ENCODE assay signal across 13 cellular contexts in the genomic region with DNA sequence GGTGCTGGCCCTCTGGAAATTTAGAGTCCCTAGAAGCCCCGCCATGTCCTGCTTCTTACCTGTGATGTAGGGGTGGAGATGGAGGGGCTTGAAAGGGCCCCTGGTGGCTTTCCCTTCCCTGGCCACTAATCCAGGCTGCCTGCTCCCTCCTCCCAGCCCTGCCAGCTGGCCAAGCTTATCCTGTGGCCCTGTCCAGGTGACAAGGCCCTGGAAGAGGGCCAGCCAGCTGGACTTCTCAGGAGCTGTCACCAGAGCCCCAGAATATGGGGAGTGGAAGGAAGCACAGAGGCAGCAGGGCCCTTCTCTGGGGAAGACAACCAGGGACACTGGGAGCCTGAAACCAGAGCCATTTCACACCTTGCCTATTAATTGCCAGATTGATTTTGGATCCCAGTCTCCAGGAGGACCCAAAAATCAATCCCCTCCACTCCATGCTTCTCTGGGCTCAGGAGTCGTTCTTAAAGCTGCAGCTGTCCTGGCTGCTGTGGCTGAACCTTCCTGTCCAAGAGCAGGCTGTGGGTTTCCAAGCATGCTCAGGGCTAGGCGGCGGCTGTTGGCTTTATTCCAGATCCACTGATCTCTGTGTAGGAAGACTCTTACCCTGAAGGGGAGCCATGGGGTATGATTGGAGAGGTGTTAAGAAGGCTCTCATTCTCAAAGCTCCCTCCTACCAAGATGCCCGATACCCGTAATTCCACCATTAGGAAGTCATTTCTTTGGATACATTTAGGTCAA. TPM values are rescaled to one million over a fixed set of nuclear protein-coding genes. Genes with fewer than 3 reads are reported as not detected.
DNase-seq lines count a peak whose midpoint lies in the region; ATAC-seq and TF ChIP-seq lines count a peak whose summit lies in the region.
"Had no signal": no experiment of that assay in that cellular context is flagged by ENCODE, and none has a peak within 500 bp of the region (broad histone marks: within the 10 kb centered on the region; RNA-seq: fewer than 3 reads in every experiment).

No MANE protein-coding gene starts in this region.

- H3K4me2 ChIP-seq in SK-N-SH, result no peak overlapping the region
- H3K4me2 ChIP-seq: GM23338 had no signal

- no peak; the same call in 2 of the 3 replicates for ATAC-seq in SK-N-SH treated with all-trans-retinoic acid at 6 μM for 48 hours
- ATAC-seq in thoracic aorta (ENCODE audit: insufficient number of reproducible peaks, low FRiP score, low read depth), result peak; percentile 63
- ATAC-seq in GM21381 (IDR thresholded peaks at IDR 0.05; ENCODE audit: unreplicated experiment), result no peak
- ATAC-seq: GM23338, HepG2 had no signal

- TF ChIP-seq CTCF in SK-N-SH (IDR thresholded peaks at IDR 0.05) (no peak), RWPE1 (conservative IDR thresholded peaks at IDR 0.05; ENCODE audit: low read depth) (no peak), cardiac muscle cell (IDR thresholded peaks at IDR 0.05; ENCODE audit: low read depth, low read length) (no peak), thoracic aorta (IDR thresholded peaks at IDR 0.05) (no peak)

- H3K27me3 ChIP-seq in SK-N-SH (ENCODE audit: insufficient read depth) (peaks cover 12% of the 10 kb centered on the region; the same call in 1 of the 2 replicates), cardiac muscle cell (no peaks in the 10 kb centered on the region), thoracic aorta (replicated peaks; ENCODE audit: insufficient read depth) (no peaks in the 10 kb centered on the region)

- TF ChIP-seq EP300 in SK-N-SH (IDR thresholded peaks at IDR 0.05; ENCODE audit: borderline replicate concordance in 1 of 2, low read depth in 1 of 2, low read length in 1 of 2), result no peak

- no peak for TF ChIP-seq RAD21 in SK-N-SH (IDR thresholded peaks at IDR 0.05; ENCODE audit: low read length)

- H3K27ac ChIP-seq in SK-N-SH (ENCODE audit: low read depth in 2 of 2, low read length in 1 of 2), result no peak overlapping the region
- no peak overlapping the region for H3K27ac ChIP-seq in RWPE1
- H3K27ac ChIP-seq in cardiac muscle cell, result peak overlapping the region; percentile 81
- H3K27ac ChIP-seq in thoracic aorta, result no peak overlapping the region

- POLR2A ChIA-PET in SK-N-SH (lab: Yijun Ruan, JAX) (no interaction called here), RWPE1 (lab: Yijun Ruan, JAX; ENCODE audit: low non-redundant PET) (no interaction called here)

- no peak overlapping the region for H2AFZ ChIP-seq in SK-N-SH (ENCODE audit: low read depth)
- H2AFZ ChIP-seq: GM23338 had no signal

- H3K4me1 ChIP-seq in SK-N-SH (ENCODE audit: control insufficient read depth in 1 of 2, insufficient read depth in 2 of 2, low read depth in 1 of 2, low read length in 1 of 2) (peaks cover 0 to 15% of the 10 kb centered on the region in 2 experiments; a peak in 1 of 4 replicates), cardiac muscle cell (ENCODE audit: low read depth) (peaks cover 49% of the 10 kb centered on the region), thoracic aorta (ENCODE audit: control insufficient read depth in 1 of 2, low read depth in 2 of 2) (no peaks in the 10 kb centered on the region)

- DNase-seq in SK-N-SH (peak; percentile 49), RWPE1 (ENCODE audit: low spot score) (peak; percentile 33), cardiac muscle cell (ENCODE audit: low read depth in 1 of 2, low spot score in 1 of 2) (peak; percentile 55 to 89), thoracic aorta (ENCODE audit: low spot score) (no peak), ureter (ENCODE audit: low spot score) (no peak), GM19240 (ENCODE audit: insufficient read length, low spot score) (no peak)
- DNase-seq: activated naive CD4-positive, alpha-beta T cell treated with Interleukin-2 at 50 U/mL for 16 hours; NCI-H774 had no signal

- H3K4me3 ChIP-seq in SK-N-SH (ENCODE audit: low read depth in 2 of 2, low read length in 1 of 2), result no peak overlapping the region
- no peak overlapping the region for H3K4me3 ChIP-seq in cardiac muscle cell
- H3K4me3 ChIP-seq in thoracic aorta, result no peak overlapping the region
- H3K4me3 ChIP-seq: GM23338, lung had no signal

- H3K9ac ChIP-seq in SK-N-SH, result no peak overlapping the region

- no peaks in the 10 kb centered on the region for H3F3A ChIP-seq in SK-N-SH (replicated peaks; ENCODE audit: insufficient read depth)

- 61% methylated on average over 3 of the region's 6 CpGs for WGBS in SK-N-SH (ENCODE audit: low lambda C conversion rate)

- no peaks in the 10 kb centered on the region for H3K9me2 ChIP-seq in SK-N-SH

- H3K79me2 ChIP-seq in SK-N-SH (ENCODE audit: insufficient read depth), result no peaks in the 10 kb centered on the region

- CTCF ChIA-PET in SK-N-SH (lab: Yijun Ruan, JAX), result interaction anchor here (1.3 to 3.2 kb wide), 5 partner anchors 12 to 343 kb away, joined by 3 to 22 read pairs (median 6); no protein-coding TSS in a partner anchor
- CTCF ChIA-PET in RWPE1 (lab: Yijun Ruan, JAX), result interaction anchor here (0.6 to 1.1 kb wide), 4 partner anchors 12 to 1956 kb away, joined by 3 to 4 read pairs (median 3); no protein-coding TSS in a partner anchor

- H3K9me3 ChIP-seq in SK-N-SH, result no peaks in the 10 kb centered on the region
- H3K9me3 ChIP-seq in cardiac muscle cell (ENCODE audit: low read depth), result no peaks in the 10 kb centered on the region
- H3K9me3 ChIP-seq in thoracic aorta, result no peaks in the 10 kb centered on the region

- H4K20me1 ChIP-seq in SK-N-SH (ENCODE audit: insufficient read depth), result no peaks in the 10 kb centered on the region

- H3K36me3 ChIP-seq in SK-N-SH (replicated peaks in 1 of 2; ENCODE audit: control insufficient read depth in 1 of 2, insufficient read depth in 2 of 2, low read length in 1 of 2) (no peaks in the 10 kb centered on the region), cardiac muscle cell (no peaks in the 10 kb centered on the region), thoracic aorta (no peaks in the 10 kb centered on the region)

TF ChIP-seq in SK-N-SH, 30 proteins besides CTCF, POLR2A, EP300 and RAD21 (continues in another document):
- TF ChIP-seq, protein P1, sequence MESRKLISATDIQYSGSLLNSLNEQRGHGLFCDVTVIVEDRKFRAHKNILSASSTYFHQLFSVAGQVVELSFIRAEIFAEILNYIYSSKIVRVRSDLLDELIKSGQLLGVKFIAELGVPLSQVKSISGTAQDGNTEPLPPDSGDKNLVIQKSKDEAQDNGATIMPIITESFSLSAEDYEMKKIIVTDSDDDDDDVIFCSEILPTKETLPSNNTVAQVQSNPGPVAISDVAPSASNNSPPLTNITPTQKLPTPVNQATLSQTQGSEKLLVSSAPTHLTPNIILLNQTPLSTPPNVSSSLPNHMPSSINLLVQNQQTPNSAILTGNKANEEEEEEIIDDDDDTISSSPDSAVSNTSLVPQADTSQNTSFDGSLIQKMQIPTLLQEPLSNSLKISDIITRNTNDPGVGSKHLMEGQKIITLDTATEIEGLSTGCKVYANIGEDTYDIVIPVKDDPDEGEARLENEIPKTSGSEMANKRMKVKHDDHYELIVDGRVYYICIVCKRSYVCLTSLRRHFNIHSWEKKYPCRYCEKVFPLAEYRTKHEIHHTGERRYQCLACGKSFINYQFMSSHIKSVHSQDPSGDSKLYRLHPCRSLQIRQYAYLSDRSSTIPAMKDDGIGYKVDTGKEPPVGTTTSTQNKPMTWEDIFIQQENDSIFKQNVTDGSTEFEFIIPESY (IDR thresholded peaks at IDR 0.05; ENCODE audit: borderline replicate concordance, low read depth), result no peak
- TF ChIP-seq, protein P2, sequence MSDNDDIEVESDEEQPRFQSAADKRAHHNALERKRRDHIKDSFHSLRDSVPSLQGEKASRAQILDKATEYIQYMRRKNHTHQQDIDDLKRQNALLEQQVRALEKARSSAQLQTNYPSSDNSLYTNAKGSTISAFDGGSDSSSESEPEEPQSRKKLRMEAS (IDR thresholded peaks at IDR 0.05; ENCODE audit: low read depth), result no peak
- TF ChIP-seq POLR2AphosphoS5 (IDR thresholded peaks at IDR 0.05; ENCODE audit: low read depth, low read length), result no peak
- no peak for TF ChIP-seq NFIC (IDR thresholded peaks at IDR 0.05; ENCODE audit: borderline replicate concordance)
- TF ChIP-seq EZH2phosphoT487 (IDR thresholded peaks at IDR 0.05; ENCODE audit: borderline replicate concordance, low read depth), result no peak
- no peak for TF ChIP-seq TEAD4 (IDR thresholded peaks at IDR 0.05; ENCODE audit: borderline replicate concordance, insufficient read depth)
- TF ChIP-seq FOSL2 (IDR thresholded peaks at IDR 0.05; ENCODE audit: borderline replicate concordance, low read depth), result no peak

TF ChIP-seq in SK-N-SH treated with all-trans-retinoic acid at 6 μM for 48 hours, 23 proteins besides CTCF, POLR2A, EP300 and RAD21:
- TF ChIP-seq, protein P3, sequence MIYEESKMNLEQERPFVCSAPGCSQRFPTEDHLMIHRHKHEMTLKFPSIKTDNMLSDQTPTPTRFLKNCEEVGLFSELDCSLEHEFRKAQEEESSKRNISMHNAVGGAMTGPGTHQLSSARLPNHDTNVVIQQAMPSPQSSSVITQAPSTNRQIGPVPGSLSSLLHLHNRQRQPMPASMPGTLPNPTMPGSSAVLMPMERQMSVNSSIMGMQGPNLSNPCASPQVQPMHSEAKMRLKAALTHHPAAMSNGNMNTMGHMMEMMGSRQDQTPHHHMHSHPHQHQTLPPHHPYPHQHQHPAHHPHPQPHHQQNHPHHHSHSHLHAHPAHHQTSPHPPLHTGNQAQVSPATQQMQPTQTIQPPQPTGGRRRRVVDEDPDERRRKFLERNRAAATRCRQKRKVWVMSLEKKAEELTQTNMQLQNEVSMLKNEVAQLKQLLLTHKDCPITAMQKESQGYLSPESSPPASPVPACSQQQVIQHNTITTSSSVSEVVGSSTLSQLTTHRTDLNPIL (CRISPR knock-in tag; IDR thresholded peaks at IDR 0.05; ENCODE audit: low read depth), result no peak
- TF ChIP-seq ZC3H10 (CRISPR knock-in tag; IDR thresholded peaks at IDR 0.05) (no peak), ZNF8 (CRISPR knock-in tag; IDR thresholded peaks at IDR 0.05) (no peak), ISL1 (CRISPR knock-in tag; IDR thresholded peaks at IDR 0.05) (no peak)

RNA-seq across cellular contexts. Expression of a gene that starts 52.6 kb away (rescaled TPM):
- polyA plus RNA-seq in SK-N-SH (2012; rRNA removed) (95.9 and 112 TPM in 2 replicates), cardiac muscle cell (222 and 264 TPM in 2 replicates)
- 90.1 and 107 TPM in 2 replicates for polyA plus RNA-seq in SK-N-SH (2012; cell fraction: cytosol; rRNA removed)
- 30.8 and 34.7 TPM in 2 replicates for polyA plus RNA-seq in SK-N-SH (2012; cell fraction: nucleus; rRNA removed)
- total RNA-seq in cardiac muscle cell (145 and 174 TPM in 2 replicates), thoracic aorta (10 to 100 TPM; 12.8 to 36.0 TPM), ureter (154 TPM)

Comparison
In these comparisons a context has a peak if more than half of its experiments do, and no peak if none do; other contexts are left out.
1. DNase-seq: peak in SK-N-SH (single experiment), RWPE1 (single experiment) and cardiac muscle cell (2 of 2); none in thoracic aorta (single experiment), ureter (single experiment) and GM19240 (single experiment).